Comparison of ENCODE assay signal across 8 cellular contexts in the genomic region with DNA sequence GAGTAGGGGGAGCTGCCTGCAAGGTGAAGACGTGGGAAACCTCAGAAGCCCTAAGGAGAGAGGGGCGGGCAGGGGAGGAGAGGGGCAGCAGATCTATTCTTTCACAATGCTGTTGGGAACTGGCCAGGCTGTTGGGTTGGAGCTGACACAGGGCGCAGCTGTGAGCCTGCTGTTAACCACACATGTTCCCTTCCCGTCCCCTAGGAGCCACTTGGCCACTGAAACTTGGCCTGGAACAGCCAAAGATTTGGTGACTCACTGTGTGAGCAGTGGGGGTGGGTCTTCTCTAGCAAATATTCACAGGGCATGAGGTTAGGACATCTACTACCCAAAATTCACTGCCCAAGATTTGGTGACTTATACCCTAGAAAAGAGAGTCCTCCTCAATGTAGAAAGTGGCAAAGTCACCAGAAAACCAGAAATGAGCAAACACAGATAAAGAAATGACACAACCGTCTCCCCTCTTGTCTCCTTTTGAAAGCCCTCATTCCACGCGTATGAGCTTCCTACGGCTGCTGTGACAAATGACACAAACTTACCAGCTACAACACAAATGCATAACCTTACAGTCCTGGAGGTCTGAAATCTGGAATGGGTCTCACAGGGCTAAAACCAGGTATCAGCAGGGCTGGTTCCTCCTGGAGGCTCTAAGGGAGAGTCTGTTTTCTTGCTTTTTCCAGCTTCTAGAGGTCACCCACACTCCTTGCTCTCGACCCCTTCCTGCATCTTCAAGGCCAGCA. TPM values are rescaled to one million over a fixed set of nuclear protein-coding genes. Genes with fewer than 3 reads are reported as not detected.
DNase-seq lines count a peak whose midpoint lies in the region; ATAC-seq and TF ChIP-seq lines count a peak whose summit lies in the region.

No MANE protein-coding gene starts in this region.

- peaks cover 17% of the 10 kb centered on the region for H3K4me1 ChIP-seq in mucosa of descending colon (ENCODE audit: low read depth)

- no peaks in the 10 kb centered on the region for H3K27me3 ChIP-seq in BJ (ENCODE audit: control insufficient read depth, insufficient read depth, low read length)

- intact Hi-C loops in mucosa of descending colon (cut with DNase I, micrococcal nuclease) = no loop called here

- H3K9me3 ChIP-seq in mucosa of descending colon = no peaks in the 10 kb centered on the region

- H3K4me3 ChIP-seq in BJ (ENCODE audit: low read depth, low read length) = no peak overlapping the region
- H3K4me3 ChIP-seq in choroid plexus epithelial cell (ENCODE audit: low read depth, low read length) = no peak overlapping the region
- H3K4me3 ChIP-seq in mucosa of descending colon = no peak overlapping the region

- TF ChIP-seq CTCF in BJ (IDR thresholded peaks at IDR 0.05; ENCODE audit: insufficient read depth, low read depth, low read length) (no peak), choroid plexus epithelial cell (conservative IDR thresholded peaks at IDR 0.05; ENCODE audit: low read depth, low read length) (no peak), mucosa of descending colon (IDR thresholded peaks at IDR 0.05) (no peak)

- H3K36me3 ChIP-seq in BJ (ENCODE audit: control insufficient read depth, insufficient read depth, low read length) (peaks cover 1% of the 10 kb centered on the region; the same call in 1 of the 2 replicates), mucosa of descending colon (ENCODE audit: low read depth) (no peaks in the 10 kb centered on the region)

- CTCF ChIA-PET in BJ (lab: Yijun Ruan, JAX) = interaction anchor here (1.0 to 5.2 kb wide), 6 partner anchors 9 to 166 kb away, joined by 3 to 51 read pairs (median 4); no protein-coding TSS in a partner anchor

- ATAC-seq in mucosa of descending colon = peak; percentile 44
- ATAC-seq in HG03469 (IDR thresholded peaks at IDR 0.05; ENCODE audit: unreplicated experiment) = no peak
- ATAC-seq in GM18511 (IDR thresholded peaks at IDR 0.05; ENCODE audit: unreplicated experiment) = no peak
- no peak for ATAC-seq in GM18520 (IDR thresholded peaks at IDR 0.05; ENCODE audit: unreplicated experiment)
- no peak for ATAC-seq in GM19023 (IDR thresholded peaks at IDR 0.05; ENCODE audit: unreplicated experiment)

- peak; percentile 43 for DNase-seq in BJ (ENCODE audit: low read depth)
- DNase-seq in NCI-H1092 (lab: John Stamatoyannopoulos, UW) = peak; percentile 49
- peak; percentile 75 for DNase-seq in choroid plexus epithelial cell (ENCODE audit: low read depth)
- peak; percentile 53 to 73 (median 56) for DNase-seq in mucosa of descending colon

- POLR2A ChIA-PET in BJ (lab: Charles Lee) = no interaction called here

RNA-seq across cellular contexts. Expression of a gene that starts 6.3 kb away (rescaled TPM):
- 8.4 and 9.0 TPM in 2 replicates for polyA plus RNA-seq in BJ (2011; rRNA removed)
- 15.4 and 17.8 TPM in 2 replicates for polyA minus RNA-seq in BJ (2011; rRNA and poly(A)+ RNA removed)
- total RNA-seq in mucosa of descending colon = 10 to 100 TPM; 10.9 to 23.4 (median 22.1) TPM

RNA-seq across cellular contexts. Expression of a gene that starts 7.0 kb away (rescaled TPM):
- polyA plus RNA-seq in BJ (2011; rRNA removed) = 2.3 and 3.1 TPM in 2 replicates
- polyA minus RNA-seq in BJ (2011; rRNA and poly(A)+ RNA removed) = 2.2 and 3.7 TPM in 2 replicates
- 1 to 10 TPM; 2.1 to 5.9 (median 2.7) TPM for total RNA-seq in mucosa of descending colon
